In genomic region chr7:105932835-105933477, GRCh38 we compare ENCODE assay signal across 10 cellular contexts. TPM values are rescaled to one million over a fixed set of nuclear protein-coding genes. Genes with fewer than 3 reads are reported as not detected.
A peak's percentile ranks its signal among the peaks of the same experiment; 100 is the strongest.
DNase-seq lines count a peak whose midpoint lies in the region; ATAC-seq and TF ChIP-seq lines count a peak whose summit lies in the region.
"Had no signal": no experiment of that assay in that cellular context is flagged by ENCODE, and none has a peak within 500 bp of the region (broad histone marks: within the 10 kb centered on the region; RNA-seq: fewer than 3 reads in every experiment).

No MANE protein-coding gene starts in this region.

- no peaks in the 10 kb centered on the region for H3K27me3 ChIP-seq in suprapubic skin

- TF ChIP-seq EP300 in suprapubic skin (IDR thresholded peaks at IDR 0.05) = no peak

- ATAC-seq in HG03378 (IDR thresholded peaks at IDR 0.05; ENCODE audit: unreplicated experiment) (no peak), GM18861 (IDR thresholded peaks at IDR 0.05; ENCODE audit: unreplicated experiment) (no peak)

- H3K4me1 ChIP-seq in suprapubic skin = peaks cover 17% of the 10 kb centered on the region

- no peaks in the 10 kb centered on the region for H3K9me3 Mint-ChIP-seq in HFFc6

- no peaks in the 10 kb centered on the region for H3K36me3 ChIP-seq in suprapubic skin

- TF ChIP-seq POLR2A in suprapubic skin (IDR thresholded peaks at IDR 0.05) = no peak

- WGBS in suprapubic skin = 59% methylated on average over 8 of the region's 8 CpGs

- H3K4me1 Mint-ChIP-seq in HFFc6 (ENCODE audit: low read depth) = peaks cover 46% of the 10 kb centered on the region

- peak overlapping the region; percentile 93 for H3K27ac Mint-ChIP-seq in HFFc6
- H3K27ac Mint-ChIP-seq: nephron had no signal

- H3K27ac ChIP-seq in suprapubic skin = peak overlapping the region; percentile 76

- H3K27me3 Mint-ChIP-seq in HFFc6 (ENCODE audit: insufficient read depth) = peaks cover 5% of the 10 kb centered on the region; the same call in 1 of the 2 replicates

- TF ChIP-seq CTCF in HFFc6 (IDR thresholded peaks at IDR 0.05) = no peak
- no peak for TF ChIP-seq CTCF in suprapubic skin (IDR thresholded peaks at IDR 0.05)

- H3K9me3 ChIP-seq in suprapubic skin = no peaks in the 10 kb centered on the region

- H3K4me3 ChIP-seq in suprapubic skin = no peak overlapping the region

- DNase-seq in HFFc6 (peak; percentile 81), anterior cingulate cortex (lab: John Stamatoyannopoulos, UW) (peak in 35 of 58 donors; percentile 1 to 66 (median 22)), hippocampal formation (lab: John Stamatoyannopoulos, UW) (peak; percentile 0 to 29), suprapubic skin (ENCODE audit: low spot score in 2 of 2) (peak in 1 of 2 donors; percentile 67), germinal center (ENCODE audit: low spot score) (no peak)
- no peak for DNase-seq in activated T-cell treated with anti-CD3 and anti-CD28 coated beads, Interleukin-2, amount 50 U/mL, for 1 hour
- DNase-seq: NCI-H1436 had no signal

- H3K36me3 Mint-ChIP-seq in HFFc6 (ENCODE audit: low read depth) = no peaks in the 10 kb centered on the region

- H3K4me3 Mint-ChIP-seq in HFFc6 = peak overlapping the region; percentile 64
- H3K4me3 Mint-ChIP-seq: nephron had no signal

RNA-seq across cellular contexts. Expression of gene CDHR3, which starts 30.1 kb away (rescaled TPM):
- total RNA-seq in HFFc6 (2021; fragmentation: NEBNext Ultra II Directional; extraction: Animal tissue kit (Norgen Biotek cat#: 25700)) = 1 to 10 TPM; 1.9 to 2.7 (median 2.3) TPM
- 1 to 10 TPM; 1.3 to 6.5 (median 2.7) TPM for total RNA-seq in suprapubic skin

RNA-seq across cellular contexts. Expression of gene ATXN7L1, which starts 56.6 kb away (rescaled TPM):
- total RNA-seq in HFFc6 (2021; fragmentation: NEBNext Ultra II Directional; extraction: Animal tissue kit (Norgen Biotek cat#: 25700)) = 10 to 100 TPM in 3 of 6 experiments, 1 to 10 TPM in 3; 8.4 to 11.4 (median 9.8) TPM
- 10 to 100 TPM; 14.8 to 35.6 (median 17.3) TPM for total RNA-seq in suprapubic skin

Comparison
In these comparisons a context has a peak if more than half of its experiments do, and no peak if none do; other contexts are left out.
1. DNase-seq: peak in HFFc6 (single experiment), anterior cingulate cortex (35 of 58) and hippocampal formation (2 of 2); none in germinal center (single experiment) and activated T-cell treated with anti-CD3 and anti-CD28 coated beads, Interleukin-2, amount 50 U/mL, for 1 hour (single experiment).